Comparison of ENCODE assay signal across 1 cellular context in genomic region chr1:40692429-40692905, GRCh38.
TF ChIP-seq lines count a peak whose summit lies in the region.

No MANE protein-coding gene starts in this region.

TF ChIP-seq in HEK293, 187 proteins besides CTCF, POLR2A, EP300 and RAD21 (continued from another document):
- TF ChIP-seq HOXC10 (CRISPR knock-in tag; IDR thresholded peaks at IDR 0.05) (no peak), ZNF629 (tag by site-specific recombination; IDR thresholded peaks at IDR 0.05) (no peak), GLIS1 (tag by site-specific recombination; IDR thresholded peaks at IDR 0.05) (no peak), ZNF221 (tag by site-specific recombination; IDR thresholded peaks at IDR 0.05; ENCODE audit: borderline replicate concordance) (no peak), ZNF354C (tag by site-specific recombination; IDR thresholded peaks at IDR 0.05; ENCODE audit: borderline replicate concordance, low read depth) (no peak), ZBTB20 (tag by site-specific recombination; IDR thresholded peaks at IDR 0.05) (peak; percentile 40; the same call in 1 of the 2 replicates), ZNF670 (tag by site-specific recombination; IDR thresholded peaks at IDR 0.05; ENCODE audit: low read depth) (no peak), ZNF623 (tag by site-specific recombination; IDR thresholded peaks at IDR 0.05) (no peak), ZNF239 (tag by site-specific recombination; IDR thresholded peaks at IDR 0.05) (no peak), ZNF132 (tag by site-specific recombination; IDR thresholded peaks at IDR 0.05; ENCODE audit: borderline replicate concordance) (no peak), ZBTB17 (tag by site-specific recombination; IDR thresholded peaks at IDR 0.05) (peak; percentile 52; the same call in 1 of the 2 replicates), ZNF133 (tag by site-specific recombination; IDR thresholded peaks at IDR 0.05) (no peak), OSR2 (tag by site-specific recombination; IDR thresholded peaks at IDR 0.05) (no peak), ZNF596 (tag by site-specific recombination; IDR thresholded peaks at IDR 0.05) (no peak), ZNF24 (tag by site-specific recombination; IDR thresholded peaks at IDR 0.05) (0 out of 2 replicates have a peak, but pooled peaks have one; percentile 8), ZNF571 (tag by site-specific recombination; IDR thresholded peaks at IDR 0.05) (no peak), TCF7L2 (IDR thresholded peaks at IDR 0.05; ENCODE audit: borderline replicate concordance, low read depth, low read length) (no peak), ZNF600 (tag by site-specific recombination; IDR thresholded peaks at IDR 0.05) (peak; percentile 61), ZNF785 (tag by site-specific recombination; IDR thresholded peaks at IDR 0.05) (no peak), ZNF292 (tag by site-specific recombination; IDR thresholded peaks at IDR 0.05; ENCODE audit: borderline replicate concordance, low read depth) (no peak), ZNF19 (tag by site-specific recombination; IDR thresholded peaks at IDR 0.05; ENCODE audit: low read depth) (no peak), SP2 (tag by site-specific recombination; IDR thresholded peaks at IDR 0.05) (no peak), ZNF280D (tag by site-specific recombination; IDR thresholded peaks at IDR 0.05) (no peak), ZNF843 (tag by site-specific recombination; IDR thresholded peaks at IDR 0.05) (no peak), ZNF423 (tag by site-specific recombination; IDR thresholded peaks at IDR 0.05) (no peak), BCL11B (tag by site-specific recombination; IDR thresholded peaks at IDR 0.05; ENCODE audit: low read depth) (no peak), ZNF707 (tag by site-specific recombination; IDR thresholded peaks at IDR 0.05) (no peak), KLF16 (tag by site-specific recombination; IDR thresholded peaks at IDR 0.05) (0 out of 2 replicates have a peak, but pooled peaks have one; percentile 25), ZBTB49 (tag by site-specific recombination; IDR thresholded peaks at IDR 0.05; ENCODE audit: low read depth) (no peak), ZFP37 (tag by site-specific recombination; IDR thresholded peaks at IDR 0.05) (no peak; the same call in 1 of the 2 replicates), SP3 (tag by site-specific recombination; IDR thresholded peaks at IDR 0.05) (no peak), TRIM28 (IDR thresholded peaks at IDR 0.05; ENCODE audit: borderline replicate concordance, low read length) (no peak), ZNF311 (tag by site-specific recombination; IDR thresholded peaks at IDR 0.05; ENCODE audit: borderline replicate concordance) (no peak), RBAK (tag by site-specific recombination; IDR thresholded peaks at IDR 0.05) (no peak), ZNF530 (tag by site-specific recombination; IDR thresholded peaks at IDR 0.05; ENCODE audit: low read depth) (no peak), WT1 (tag by site-specific recombination; IDR thresholded peaks at IDR 0.05) (no peak)
- TF ChIP-seq, protein P1, sequence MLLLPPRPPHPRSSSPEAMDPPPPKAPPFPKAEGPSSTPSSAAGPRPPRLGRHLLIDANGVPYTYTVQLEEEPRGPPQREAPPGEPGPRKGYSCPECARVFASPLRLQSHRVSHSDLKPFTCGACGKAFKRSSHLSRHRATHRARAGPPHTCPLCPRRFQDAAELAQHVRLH (tag by site-specific recombination; IDR thresholded peaks at IDR 0.05): 0 out of 2 replicates have a peak, but pooled peaks have one; percentile 26
- TF ChIP-seq, protein P2, sequence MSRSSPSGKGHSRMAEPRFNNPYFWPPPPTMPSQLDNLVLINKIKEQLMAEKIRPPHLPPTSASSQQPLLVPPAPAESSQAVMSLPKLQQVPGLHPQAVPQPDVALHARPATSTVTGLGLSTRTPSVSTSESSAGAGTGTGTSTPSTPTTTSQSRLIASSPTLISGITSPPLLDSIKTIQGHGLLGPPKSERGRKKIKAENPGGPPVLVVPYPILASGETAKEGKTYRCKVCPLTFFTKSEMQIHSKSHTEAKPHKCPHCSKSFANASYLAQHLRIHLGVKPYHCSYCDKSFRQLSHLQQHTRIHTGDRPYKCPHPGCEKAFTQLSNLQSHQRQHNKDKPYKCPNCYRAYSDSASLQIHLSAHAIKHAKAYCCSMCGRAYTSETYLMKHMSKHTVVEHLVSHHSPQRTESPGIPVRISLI (tag by site-specific recombination; IDR thresholded peaks at IDR 0.05): no peak
- TF ChIP-seq, protein P3, sequence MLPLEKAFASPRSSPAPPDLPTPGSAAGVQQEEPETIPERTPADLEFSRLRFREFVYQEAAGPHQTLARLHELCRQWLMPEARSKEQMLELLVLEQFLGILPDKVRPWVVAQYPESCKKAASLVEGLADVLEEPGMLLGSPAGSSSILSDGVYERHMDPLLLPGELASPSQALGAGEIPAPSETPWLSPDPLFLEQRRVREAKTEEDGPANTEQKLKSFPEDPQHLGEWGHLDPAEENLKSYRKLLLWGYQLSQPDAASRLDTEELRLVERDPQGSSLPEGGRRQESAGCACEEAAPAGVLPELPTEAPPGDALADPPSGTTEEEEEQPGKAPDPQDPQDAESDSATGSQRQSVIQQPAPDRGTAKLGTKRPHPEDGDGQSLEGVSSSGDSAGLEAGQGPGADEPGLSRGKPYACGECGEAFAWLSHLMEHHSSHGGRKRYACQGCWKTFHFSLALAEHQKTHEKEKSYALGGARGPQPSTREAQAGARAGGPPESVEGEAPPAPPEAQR (tag by site-specific recombination; IDR thresholded peaks at IDR 0.05): no peak
TF ChIP-seq in HEK293: peak in this region for 8.
